In the genomic region with DNA sequence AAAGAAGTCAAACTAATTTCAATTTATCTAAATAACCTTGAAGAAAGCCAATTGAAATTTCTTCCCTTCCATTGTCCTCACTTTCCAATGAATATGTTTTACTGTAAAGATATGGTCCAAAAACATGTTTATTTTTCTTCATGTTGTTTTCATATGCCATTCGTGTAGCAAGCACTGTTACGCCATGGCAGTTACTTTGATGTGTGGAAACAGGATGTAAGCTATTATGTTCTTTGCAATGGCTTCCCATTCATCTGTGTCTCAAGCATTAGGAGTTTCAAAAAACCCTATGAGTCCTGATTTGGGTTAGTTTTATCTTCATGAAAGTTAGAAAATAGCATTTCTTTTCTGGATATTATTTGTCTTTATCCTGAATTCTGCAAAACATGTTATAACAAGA, we compare ENCODE assay signal across 20 cellular contexts. TPM values are rescaled to one million over a fixed set of nuclear protein-coding genes. Genes with fewer than 3 reads are reported as not detected.
"Had no signal": no experiment of that assay in that cellular context is flagged by ENCODE, and none has a peak within 500 bp of the region (broad histone marks: within the 10 kb centered on the region; RNA-seq: fewer than 3 reads in every experiment).

No MANE protein-coding gene starts in this region.

- H3K27me3 ChIP-seq: body of pancreas, tibial nerve, vagina had no signal

- H3K4me1 Mint-ChIP-seq: central memory CD8-positive, alpha-beta T cell; stimulated activated naive B cell treated with anti-CD40 and anti-IgM and Interleukin-4, amounts not matched to agents 10 μg/mL and 1 μg/mL and 100 μg/mL, for 72 hours had no signal

- H3K27me3 Mint-ChIP-seq: activated T-cell treated with anti-CD3 and anti-CD28 coated beads, Interleukin-2, amount 50 U/mL, for 24 hours; central memory CD8-positive, alpha-beta T cell had no signal

- H3K4me3 Mint-ChIP-seq: activated CD8-positive, alpha-beta memory T cell treated with anti-CD3 and anti-CD28 coated beads, Interleukin-2, amount 10 ng/mL, durations not matched to agents 7 days and 5 days; activated T-cell treated with anti-CD3 and anti-CD28 coated beads, Interleukin-2, amount 50 U/mL, for 24 hours; central memory CD8-positive, alpha-beta T cell; stimulated activated naive B cell treated with anti-CD40 and anti-IgM and Interleukin-4, amounts not matched to agents 10 μg/mL and 1 μg/mL and 100 μg/mL, for 72 hours had no signal

- H3K9me3 Mint-ChIP-seq: activated naive CD4-positive, alpha-beta T cell treated with anti-CD3 and anti-CD28 coated beads, Interleukin-2, amount 50 U/mL, for 72 hours; activated T-cell treated with anti-CD3 and anti-CD28 coated beads, Interleukin-2, amount 50 U/mL, for 24 hours; central memory CD8-positive, alpha-beta T cell; stimulated activated naive B cell treated with anti-CD40 and anti-IgM and Interleukin-4, amounts not matched to agents 10 μg/mL and 1 μg/mL and 100 μg/mL, for 72 hours had no signal

- H3K27ac ChIP-seq: body of pancreas, epithelial cell of prostate, lower lobe of right lung, tibial nerve, vagina had no signal

- H3K4me1 ChIP-seq: body of pancreas, lower lobe of right lung, tibial nerve, vagina had no signal

- H3K36me3 ChIP-seq: lower lobe of right lung, tibial nerve, vagina had no signal

- H3K4me3 ChIP-seq: body of pancreas, lower lobe of right lung, tibial nerve, vagina had no signal

- FAIRE-seq: small intestine had no signal

- H3K9me3 ChIP-seq: body of pancreas, lower lobe of right lung, tibial nerve, vagina had no signal

- H3K27ac Mint-ChIP-seq: activated CD8-positive, alpha-beta memory T cell treated with anti-CD3 and anti-CD28 coated beads, Interleukin-2, amount 10 ng/mL, durations not matched to agents 7 days and 5 days; activated naive CD4-positive, alpha-beta T cell treated with anti-CD3 and anti-CD28 coated beads, Interleukin-2, amount 50 U/mL, for 72 hours; activated T-cell treated with anti-CD3 and anti-CD28 coated beads, Interleukin-2, amount 50 U/mL, for 24 hours had no signal

- DNase-seq: activated CD4-positive, alpha-beta T cell treated with anti-CD3 and anti-CD28 coated beads, Interleukin-2, amount 50 U/mL, for 4 hours; activated CD8-positive, alpha-beta memory T cell treated with anti-CD3 and anti-CD28 coated beads, Interleukin-2, amount 10 ng/mL, durations not matched to agents 7 days and 5 days; activated effector memory CD4-positive, alpha-beta T cell treated with anti-CD3 and anti-CD28 coated beads, Interleukin-2, amount 50 U/mL, for 16 hours; activated T-cell treated with anti-CD3 and anti-CD28 coated beads, Interleukin-2, amount 50 U/mL, for 24 hours; amniotic stem cell; body of pancreas; cortex of kidney; effector memory CD4-positive, alpha-beta T cell; hippocampal formation; lower lobe of right lung; midbrain; posterior cingulate gyrus; right cardiac atrium; small intestine; stimulated activated naive B cell treated with anti-CD40 and anti-IgM and Interleukin-4, amounts not matched to agents 10 μg/mL and 1 μg/mL and 100 μg/mL, for 72 hours had no signal

- ATAC-seq: activated CD8-positive, alpha-beta memory T cell treated with anti-CD3 and anti-CD28 coated beads, Interleukin-2, amount 10 ng/mL, durations not matched to agents 7 days and 5 days; activated naive CD4-positive, alpha-beta T cell treated with anti-CD3 and anti-CD28 coated beads, Interleukin-2, amount 50 U/mL, for 72 hours; body of pancreas; lower lobe of right lung; right cardiac atrium; stimulated activated naive B cell treated with anti-CD40 and anti-IgM and Interleukin-4, amounts not matched to agents 10 μg/mL and 1 μg/mL and 100 μg/mL, for 72 hours had no signal

- H3K36me3 Mint-ChIP-seq: activated CD8-positive, alpha-beta memory T cell treated with anti-CD3 and anti-CD28 coated beads, Interleukin-2, amount 10 ng/mL, durations not matched to agents 7 days and 5 days; activated naive CD4-positive, alpha-beta T cell treated with anti-CD3 and anti-CD28 coated beads, Interleukin-2, amount 50 U/mL, for 72 hours; stimulated activated naive B cell treated with anti-CD40 and anti-IgM and Interleukin-4, amounts not matched to agents 10 μg/mL and 1 μg/mL and 100 μg/mL, for 72 hours had no signal

RNA-seq across cellular contexts. Expression of a gene that starts 31.0 kb away (rescaled TPM):
- total RNA-seq: activated naive CD4-positive, alpha-beta T cell treated with anti-CD3 and anti-CD28 coated beads, Interleukin-2, amount 50 U/mL, for 72 hours; vagina had no signal
- polyA plus RNA-seq: right cardiac atrium had no signal
